Comparison of ENCODE assay signal across 9 cellular contexts in the genomic region with DNA sequence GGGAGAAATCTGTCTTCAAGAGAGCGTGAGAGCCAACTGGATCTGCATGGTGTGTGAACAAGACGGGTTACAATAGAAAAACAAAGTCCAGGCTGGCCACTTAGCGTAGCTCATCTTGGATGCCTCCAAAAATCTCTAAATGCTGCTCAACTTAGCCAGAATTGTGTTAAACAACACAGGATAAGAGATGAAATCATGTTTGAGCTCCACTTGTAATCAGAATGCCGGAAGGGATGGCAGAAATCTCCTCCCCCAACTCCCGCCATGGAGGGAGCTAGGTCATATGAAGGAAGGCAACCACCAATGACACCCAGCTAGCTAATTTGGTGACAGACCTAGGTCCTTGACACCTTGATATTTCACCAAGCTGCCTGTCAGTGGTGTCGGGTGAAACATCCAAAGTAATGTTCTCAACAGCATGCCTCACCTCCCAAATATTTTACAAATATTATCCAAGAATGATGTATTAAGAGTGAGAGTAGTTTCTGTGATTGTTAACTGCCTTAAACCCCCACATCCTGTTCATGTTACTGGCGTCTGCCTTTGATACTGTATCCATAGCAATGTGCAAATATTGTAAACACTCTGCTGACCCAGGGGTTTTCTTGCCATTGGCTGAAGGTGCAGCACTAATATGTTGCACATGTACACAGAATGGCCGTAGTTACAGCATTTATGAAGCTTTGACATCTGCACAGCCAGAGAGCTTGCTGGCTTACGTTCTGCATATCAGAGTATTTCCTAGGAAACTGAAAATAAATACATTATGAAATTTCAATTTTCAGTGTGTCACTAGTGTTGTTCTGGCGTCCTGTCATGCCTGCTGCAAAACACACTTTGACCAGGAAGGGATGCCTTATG. TPM values are rescaled to one million over a fixed set of nuclear protein-coding genes. Genes with fewer than 3 reads are reported as not detected.
DNase-seq lines count a peak whose midpoint lies in the region; ATAC-seq and TF ChIP-seq lines count a peak whose summit lies in the region.
"Had no signal": no experiment of that assay in that cellular context is flagged by ENCODE, and none has a peak within 500 bp of the region (broad histone marks: within the 10 kb centered on the region; RNA-seq: fewer than 3 reads in every experiment).

No MANE protein-coding gene starts in this region.

- DNase-seq in GM04504 (ENCODE audit: low read depth) (peak; percentile 88), astrocyte of the hippocampus (ENCODE audit: low read depth, low spot score) (peak; percentile 17), mesothelial cell of epicardium (ENCODE audit: low spot score in 2 of 2, unreplicated experiment in 2 of 2) (no peak), activated gamma-delta T cell (lab: John Stamatoyannopoulos, UW) (no peak), dorsolateral prefrontal cortex (no peak)
- DNase-seq in activated CD4-positive, alpha-beta T cell treated with anti-CD3 and anti-CD28 coated beads for 48 hours, result no peak
- DNase-seq in activated naive CD4-positive, alpha-beta T cell treated with Interleukin-2 at 50 U/mL for 16 hours, result no peak

- no peaks in the 10 kb centered on the region for H3K27me3 ChIP-seq in dorsolateral prefrontal cortex
- H3K27me3 ChIP-seq: cardiac muscle cell had no signal

- peaks cover 4% of the 10 kb centered on the region for H3K36me3 Mint-ChIP-seq in mesothelial cell of epicardium

- peak; percentile 69 for ATAC-seq in HG02852 (IDR thresholded peaks at IDR 0.05; ENCODE audit: unreplicated experiment)

- no peak for TF ChIP-seq CTCF in mesothelial cell of epicardium (IDR thresholded peaks at IDR 0.05; ENCODE audit: unreplicated experiment)
- no peak for TF ChIP-seq CTCF in dorsolateral prefrontal cortex (IDR thresholded peaks at IDR 0.05 in 54 of 56, conservative IDR thresholded peaks at IDR 0.05 in 2 of 56; ENCODE audit: low read depth in 1 of 56, partially characterized antibody in 56 of 56)

- peaks cover 20% of the 10 kb centered on the region for H3K9me3 Mint-ChIP-seq in mesothelial cell of epicardium

- peak overlapping the region; percentile 94 for H3K27ac Mint-ChIP-seq in mesothelial cell of epicardium

- peaks cover 35% of the 10 kb centered on the region for H3K4me1 Mint-ChIP-seq in mesothelial cell of epicardium

- no peak overlapping the region for H3K27ac ChIP-seq in dorsolateral prefrontal cortex
- H3K27ac ChIP-seq: cardiac muscle cell had no signal

- H3K27me3 Mint-ChIP-seq in mesothelial cell of epicardium (ENCODE audit: low read depth), result no peaks in the 10 kb centered on the region

- no peak overlapping the region for H3K4me3 ChIP-seq in dorsolateral prefrontal cortex
- H3K4me3 ChIP-seq: cardiac muscle cell had no signal

- intact Hi-C loops in dorsolateral prefrontal cortex (cut with DNase I), result no loop called here

- peak overlapping the region; percentile 24 for H3K4me3 Mint-ChIP-seq in mesothelial cell of epicardium

RNA-seq across cellular contexts. Expression of gene TMEM254, which starts 25.8 kb away (rescaled TPM):
- total RNA-seq in mesothelial cell of epicardium (26.1 to 32.0 TPM (median 30.7 TPM) in 3 replicates), dorsolateral prefrontal cortex (10 to 100 TPM; 13.2 to 31.9 (median 22.3) TPM)

RNA-seq across cellular contexts. Expression of gene PLAC9, which starts 28.2 kb away (rescaled TPM):
- total RNA-seq in mesothelial cell of epicardium (24.0 to 30.3 TPM (median 25.1 TPM) in 3 replicates), dorsolateral prefrontal cortex (10 to 100 TPM in 3 of 120 experiments, 1 to 10 TPM in 115, not detected in 2; 1.1 to 15.2 (median 4.3) TPM)
- total RNA-seq: cardiac muscle cell had no signal

Comparison
In these comparisons a context has a peak if more than half of its experiments do, and no peak if none do; other contexts are left out.
1. DNase-seq: peak in GM04504 (single experiment) and astrocyte of the hippocampus (single experiment); none in mesothelial cell of epicardium (0 of 2), activated gamma-delta T cell (single experiment), dorsolateral prefrontal cortex (0 of 10), activated CD4-positive, alpha-beta T cell treated with anti-CD3 and anti-CD28 coated beads for 48 hours (single experiment) and activated naive CD4-positive, alpha-beta T cell treated with Interleukin-2 at 50 U/mL for 16 hours (single experiment).